In genomic region chr5:1492757-1493156, GRCh38 we compare ENCODE assay signal across 1 cellular context.
A peak's percentile ranks its signal among the peaks of the same experiment; 100 is the strongest.
TF ChIP-seq lines count a peak whose summit lies in the region.

No MANE protein-coding gene starts in this region.

TF ChIP-seq in GM12878, 131 proteins besides CTCF, POLR2A, EP300 and RAD21 (continued from another document):
- TF ChIP-seq MTA2 (IDR thresholded peaks at IDR 0.05; ENCODE audit: low read depth) (peak; percentile 35; the same call in 1 of the 2 replicates), ELK1 (IDR thresholded peaks at IDR 0.05; ENCODE audit: low read depth, low read length) (no peak), NR2F1 (conservative IDR thresholded peaks at IDR 0.05) (0 out of 2 replicates have a peak, but pooled peaks have one; percentile 7), SIN3A (IDR thresholded peaks at IDR 0.05; ENCODE audit: low read depth, low read length) (no peak), HDGF (IDR thresholded peaks at IDR 0.05) (peak; percentile 71; the same call in 1 of the 2 replicates), GATAD2B (conservative IDR thresholded peaks at IDR 0.05; ENCODE audit: low read depth) (0 out of 2 replicates have a peak, but pooled peaks have one; percentile 41), PAX5 (IDR thresholded peaks at IDR 0.05; ENCODE audit: borderline replicate concordance, low read depth, low read length) (0 out of 2 replicates have a peak, but pooled peaks have one; percentile 5), TCF7 (IDR thresholded peaks at IDR 0.05; ENCODE audit: borderline replicate concordance) (no peak), LARP7 (IDR thresholded peaks at IDR 0.05) (0 out of 2 replicates have a peak, but pooled peaks have one; percentile 14), ETV6 (conservative IDR thresholded peaks at IDR 0.05 in 1 of 2, IDR thresholded peaks at IDR 0.05 in 1 of 2; ENCODE audit: borderline replicate concordance in 1 of 2, low read depth in 1 of 2) (no peak), IKZF2 (IDR thresholded peaks at IDR 0.05) (peak; percentile 32 to 62), ATF7 (IDR thresholded peaks at IDR 0.05; ENCODE audit: low read depth) (0 out of 2 replicates have a peak, but pooled peaks have one; percentile 19), YY1 (IDR thresholded peaks at IDR 0.05; ENCODE audit: low read depth, low read length) (0 out of 2 replicates have a peak, but pooled peaks have one; percentile 8), EED (IDR thresholded peaks at IDR 0.05; ENCODE audit: low read depth) (peak; percentile 16; the same call in 1 of the 2 replicates), E2F4 (IDR thresholded peaks at IDR 0.05; ENCODE audit: low read depth, low read length) (no peak), DPF2 (IDR thresholded peaks at IDR 0.05) (0 out of 2 replicates have a peak, but pooled peaks have one; percentile 43), IKZF1 (conservative IDR thresholded peaks at IDR 0.05) (peak; percentile 70)
- TF ChIP-seq, protein P1, sequence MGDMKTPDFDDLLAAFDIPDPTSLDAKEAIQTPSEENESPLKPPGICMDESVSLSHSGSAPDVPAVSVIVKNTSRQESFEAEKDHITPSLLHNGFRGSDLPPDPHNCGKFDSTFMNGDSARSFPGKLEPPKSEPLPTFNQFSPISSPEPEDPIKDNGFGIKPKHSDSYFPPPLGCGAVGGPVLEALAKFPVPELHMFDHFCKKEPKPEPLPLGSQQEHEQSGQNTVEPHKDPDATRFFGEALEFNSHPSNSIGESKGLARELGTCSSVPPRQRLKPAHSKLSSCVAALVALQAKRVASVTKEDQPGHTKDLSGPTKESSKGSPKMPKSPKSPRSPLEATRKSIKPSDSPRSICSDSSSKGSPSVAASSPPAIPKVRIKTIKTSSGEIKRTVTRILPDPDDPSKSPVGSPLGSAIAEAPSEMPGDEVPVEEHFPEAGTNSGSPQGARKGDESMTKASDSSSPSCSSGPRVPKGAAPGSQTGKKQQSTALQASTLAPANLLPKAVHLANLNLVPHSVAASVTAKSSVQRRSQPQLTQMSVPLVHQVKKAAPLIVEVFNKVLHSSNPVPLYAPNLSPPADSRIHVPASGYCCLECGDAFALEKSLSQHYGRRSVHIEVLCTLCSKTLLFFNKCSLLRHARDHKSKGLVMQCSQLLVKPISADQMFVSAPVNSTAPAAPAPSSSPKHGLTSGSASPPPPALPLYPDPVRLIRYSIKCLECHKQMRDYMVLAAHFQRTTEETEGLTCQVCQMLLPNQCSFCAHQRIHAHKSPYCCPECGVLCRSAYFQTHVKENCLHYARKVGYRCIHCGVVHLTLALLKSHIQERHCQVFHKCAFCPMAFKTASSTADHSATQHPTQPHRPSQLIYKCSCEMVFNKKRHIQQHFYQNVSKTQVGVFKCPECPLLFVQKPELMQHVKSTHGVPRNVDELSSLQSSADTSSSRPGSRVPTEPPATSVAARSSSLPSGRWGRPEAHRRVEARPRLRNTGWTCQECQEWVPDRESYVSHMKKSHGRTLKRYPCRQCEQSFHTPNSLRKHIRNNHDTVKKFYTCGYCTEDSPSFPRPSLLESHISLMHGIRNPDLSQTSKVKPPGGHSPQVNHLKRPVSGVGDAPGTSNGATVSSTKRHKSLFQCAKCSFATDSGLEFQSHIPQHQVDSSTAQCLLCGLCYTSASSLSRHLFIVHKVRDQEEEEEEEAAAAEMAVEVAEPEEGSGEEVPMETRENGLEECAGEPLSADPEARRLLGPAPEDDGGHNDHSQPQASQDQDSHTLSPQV (IDR thresholded peaks at IDR 0.05): no peak
- TF ChIP-seq, protein P2, sequence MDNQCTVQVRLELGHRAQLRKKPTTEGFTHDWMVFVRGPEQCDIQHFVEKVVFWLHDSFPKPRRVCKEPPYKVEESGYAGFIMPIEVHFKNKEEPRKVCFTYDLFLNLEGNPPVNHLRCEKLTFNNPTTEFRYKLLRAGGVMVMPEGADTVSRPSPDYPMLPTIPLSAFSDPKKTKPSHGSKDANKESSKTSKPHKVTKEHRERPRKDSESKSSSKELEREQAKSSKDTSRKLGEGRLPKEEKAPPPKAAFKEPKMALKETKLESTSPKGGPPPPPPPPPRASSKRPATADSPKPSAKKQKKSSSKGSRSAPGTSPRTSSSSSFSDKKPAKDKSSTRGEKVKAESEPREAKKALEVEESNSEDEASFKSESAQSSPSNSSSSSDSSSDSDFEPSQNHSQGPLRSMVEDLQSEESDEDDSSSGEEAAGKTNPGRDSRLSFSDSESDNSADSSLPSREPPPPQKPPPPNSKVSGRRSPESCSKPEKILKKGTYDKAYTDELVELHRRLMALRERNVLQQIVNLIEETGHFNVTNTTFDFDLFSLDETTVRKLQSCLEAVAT (IDR thresholded peaks at IDR 0.05): 0 out of 2 replicates have a peak, but pooled peaks have one; percentile 51
